Comparison of ENCODE assay signal across 8 cellular contexts in the genomic region with DNA sequence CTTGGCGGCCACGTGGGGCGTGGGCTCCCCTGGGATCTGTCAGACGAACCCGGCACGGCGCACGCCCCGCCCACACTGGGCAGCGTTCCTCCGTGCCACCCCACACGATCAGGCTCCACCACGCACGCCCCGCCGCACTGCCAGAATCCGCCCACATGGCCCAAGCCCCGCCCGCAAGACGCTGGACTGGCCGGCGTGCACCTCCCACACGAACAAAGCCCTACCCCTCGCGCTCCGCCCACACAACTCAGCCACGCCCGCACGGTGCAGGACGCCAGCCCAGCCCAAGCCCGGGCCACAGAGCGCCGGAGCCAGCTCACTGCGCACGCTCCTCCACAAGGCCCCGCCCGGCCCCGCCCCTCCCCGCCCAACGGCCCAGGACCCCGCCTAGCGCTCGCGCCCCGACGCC. TPM values are rescaled to one million over a fixed set of nuclear protein-coding genes. Genes with fewer than 3 reads are reported as not detected.
DNase-seq lines count a peak whose midpoint lies in the region; ATAC-seq, FAIRE-seq and TF ChIP-seq lines count a peak whose summit lies in the region.

No MANE protein-coding gene starts in this region.

- peaks cover 40% of the 10 kb centered on the region for H3K4me1 ChIP-seq in skeletal muscle satellite cell (ENCODE audit: control insufficient read depth, insufficient read depth, low read length)

- no peaks in the 10 kb centered on the region for H3K9me2 ChIP-seq in SU-DHL-6 (replicated peaks; ENCODE audit: insufficient read depth, low read length)

- peak overlapping the region; percentile 99 for H3K9ac ChIP-seq in SU-DHL-6 (ENCODE audit: low read length)
- peak overlapping the region; percentile 77 for H3K9ac ChIP-seq in skeletal muscle satellite cell (ENCODE audit: low read depth, low read length)

- H3K36me3 ChIP-seq in SU-DHL-6 (ENCODE audit: low read length), result no peaks in the 10 kb centered on the region
- peaks cover 5% of the 10 kb centered on the region for H3K36me3 ChIP-seq in bronchial epithelial cell (ENCODE audit: control insufficient read depth, insufficient read depth, low read length)
- H3K36me3 ChIP-seq in skeletal muscle satellite cell (ENCODE audit: insufficient read depth, low read length), result peaks cover 14% of the 10 kb centered on the region

- H3F3A ChIP-seq in SU-DHL-6 (ENCODE audit: insufficient read depth), result peaks cover 9% of the 10 kb centered on the region; the same call in 1 of the 2 replicates

- H3K9me3 ChIP-seq in SU-DHL-6 (ENCODE audit: insufficient read depth, low read length) (no peaks in the 10 kb centered on the region), skeletal muscle satellite cell (replicated peaks; ENCODE audit: low read length) (no peaks in the 10 kb centered on the region)

- H3K79me2 ChIP-seq in SU-DHL-6 (ENCODE audit: insufficient read depth, low read length), result peaks cover 52% of the 10 kb centered on the region

- no peak for FAIRE-seq in bronchial epithelial cell (lab: Jason Lieb, UNC)

- no peak for TF ChIP-seq CTCF in SU-DHL-6 (IDR thresholded peaks at IDR 0.05; ENCODE audit: insufficient read depth, low read length, poor library complexity, severe bottlenecking)
- TF ChIP-seq CTCF in bronchial epithelial cell (IDR thresholded peaks at IDR 0.05; ENCODE audit: insufficient read depth, low read length, severe bottlenecking), result no peak

- H3K4me2 ChIP-seq in SU-DHL-6 (ENCODE audit: low read depth, low read length, poor library complexity, severe bottlenecking), result peak overlapping the region; percentile 61
- peak overlapping the region; percentile 99 for H3K4me2 ChIP-seq in skeletal muscle satellite cell (ENCODE audit: low read length)

- peak; percentile 79 for DNase-seq in 8988T
- peak; percentile 86 for DNase-seq in NCI-H1436 treated with DMSO at 0.1 percent for 48 hours (lab: John Stamatoyannopoulos, UW)
- peak; percentile 89 for DNase-seq in bronchial epithelial cell (ENCODE audit: low read depth)
- peak; percentile 97 for DNase-seq in iPS-NIHi7 (ENCODE audit: extremely low spot score)

- no peaks in the 10 kb centered on the region for H3K27me3 ChIP-seq in SU-DHL-6 (ENCODE audit: low read length)
- H3K27me3 ChIP-seq in bronchial epithelial cell (ENCODE audit: control insufficient read depth, insufficient read depth, low read length), result no peaks in the 10 kb centered on the region
- H3K27me3 ChIP-seq in skeletal muscle satellite cell (ENCODE audit: control insufficient read depth, insufficient read depth, low read length), result no peaks in the 10 kb centered on the region

- H3K27ac ChIP-seq in SU-DHL-6 (ENCODE audit: low read depth, low read length), result peak overlapping the region; percentile 32

- H4K20me1 ChIP-seq in SU-DHL-6 (ENCODE audit: low read depth, low read length), result peaks cover 11% of the 10 kb centered on the region; the same call in 1 of the 2 replicates

- ATAC-seq in GM18498 (IDR thresholded peaks at IDR 0.05; ENCODE audit: unreplicated experiment) (peak; percentile 88), HG02938 (IDR thresholded peaks at IDR 0.05; ENCODE audit: unreplicated experiment) (peak; percentile 87)

- H3K4me3 ChIP-seq in SU-DHL-6 (ENCODE audit: insufficient read depth, low read length, poor library complexity, severe bottlenecking) (peak overlapping the region; percentile 72), bronchial epithelial cell (ENCODE audit: low read depth, low read length) (peak overlapping the region; percentile 77), skeletal muscle satellite cell (ENCODE audit: low read length) (peak overlapping the region; percentile 88)

- H2AFZ ChIP-seq in SU-DHL-6 (ENCODE audit: low read depth, low read length, severe bottlenecking), result no peak overlapping the region

RNA-seq across cellular contexts. Expression of a gene that starts 0.6 kb away (rescaled TPM):
- total RNA-seq in bronchial epithelial cell, result 19.5 and 30.5 TPM in 2 replicates
- 14.4 and 20.8 TPM in 2 replicates for total RNA-seq in skeletal muscle satellite cell (2012; rRNA removed)

Comparison
In these comparisons a context has a peak if more than half of its experiments do, and no peak if none do; other contexts are left out.
1. Peak in every context shown above with its lines: DNase-seq, ATAC-seq, H3K4me3 ChIP-seq and H3K27ac ChIP-seq.